In the genomic region with DNA sequence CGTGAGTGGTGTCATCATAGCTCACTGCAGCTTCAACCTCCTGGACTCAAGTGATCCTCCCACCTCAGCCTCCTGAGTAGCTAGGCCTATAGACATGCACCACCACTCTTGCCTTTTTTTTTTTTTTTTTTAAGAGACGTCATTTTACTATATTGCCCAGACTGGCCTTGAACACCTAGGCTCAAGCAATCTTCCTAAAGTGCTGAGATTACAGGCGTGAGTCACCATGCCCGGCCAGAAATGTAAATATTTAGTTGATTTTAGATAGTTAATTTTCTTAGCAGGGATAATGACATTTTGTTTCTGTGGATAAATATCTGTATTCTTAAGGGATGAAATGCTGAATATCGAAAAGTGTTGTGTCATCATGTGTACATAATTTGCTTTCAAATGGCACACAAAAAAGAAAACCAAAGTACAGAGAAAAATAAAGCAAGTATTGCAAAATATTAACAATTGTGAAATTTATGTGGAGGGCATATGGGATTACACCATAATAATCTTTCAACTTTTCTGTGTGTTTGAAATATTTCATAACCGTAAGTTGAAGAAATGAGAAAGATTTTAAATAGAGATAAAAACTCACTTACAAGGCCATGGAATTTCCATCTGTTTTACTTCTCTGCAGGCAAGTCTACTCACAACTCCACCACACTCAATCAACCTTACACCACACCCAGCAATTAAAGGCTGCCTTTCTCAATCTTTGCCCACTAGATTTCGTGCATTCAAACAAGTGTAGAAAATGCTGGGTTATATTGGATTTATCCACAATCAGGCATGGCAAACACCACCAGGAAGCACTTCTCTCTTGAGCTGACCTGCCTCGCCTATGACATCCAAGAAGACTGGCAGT, we compare ENCODE assay signal across 13 cellular contexts.
DNase-seq lines count a peak whose midpoint lies in the region; ATAC-seq and TF ChIP-seq lines count a peak whose summit lies in the region.
"Had no signal": no experiment of that assay in that cellular context is flagged by ENCODE, and none has a peak within 500 bp of the region (broad histone marks: within the 10 kb centered on the region; RNA-seq: fewer than 3 reads in every experiment).

No MANE protein-coding gene starts in this region.

- no peaks in the 10 kb centered on the region for H3K9me3 ChIP-seq in effector memory CD4-positive, alpha-beta T cell (ENCODE audit: control insufficient read depth, low read length)

- no peaks in the 10 kb centered on the region for H3K4me1 ChIP-seq in effector memory CD4-positive, alpha-beta T cell (ENCODE audit: control insufficient read depth, insufficient read depth, low read length, poor library complexity, severe bottlenecking)

- peaks cover under 1% of the 10 kb centered on the region for H3K27me3 ChIP-seq in effector memory CD4-positive, alpha-beta T cell (replicated peaks; ENCODE audit: control insufficient read depth, insufficient read depth, low read length, poor library complexity, severe bottlenecking)

- DNase-seq in GM04503 (ENCODE audit: low read depth): peak; percentile 42
- DNase-seq in OCI-M1 (lab: John Stamatoyannopoulos, UW): peak; percentile 53
- peak; percentile 33 for DNase-seq in epithelial cell of esophagus (ENCODE audit: low read depth)
- no peak for DNase-seq in omental fat pad (ENCODE audit: low spot score)
- DNase-seq in effector memory CD4-positive, alpha-beta T cell: no peak
- no peak for DNase-seq in substantia nigra (lab: John Stamatoyannopoulos, UW)
- DNase-seq: H9; head of caudate nucleus; stimulated activated CD4-positive, alpha-beta T cell treated with anti-CD3 and anti-CD28 coated beads, Interleukin-15, amount 100 ng/mL, for 24 hours; stimulated activated naive CD4-positive, alpha-beta T cell; SW 1271 had no signal

- peak; percentile 67 for ATAC-seq in omental fat pad (ENCODE audit: low FRiP score)
- ATAC-seq in GM18873 (IDR thresholded peaks at IDR 0.05; ENCODE audit: low FRiP score, unreplicated experiment): no peak
- no peak for ATAC-seq in GM18861 (IDR thresholded peaks at IDR 0.05; ENCODE audit: unreplicated experiment)

- H3K36me3 ChIP-seq in effector memory CD4-positive, alpha-beta T cell (ENCODE audit: control insufficient read depth, insufficient read depth, low read length): no peaks in the 10 kb centered on the region

- no peak overlapping the region for H3K4me3 ChIP-seq in epithelial cell of esophagus (ENCODE audit: low read length)
- no peak overlapping the region for H3K4me3 ChIP-seq in effector memory CD4-positive, alpha-beta T cell (ENCODE audit: insufficient read depth, low read depth, low read length, poor library complexity, severe bottlenecking)

- no peak overlapping the region for H3K27ac ChIP-seq in effector memory CD4-positive, alpha-beta T cell (ENCODE audit: insufficient read depth, low read length, poor library complexity, severe bottlenecking)
- H3K27ac ChIP-seq in substantia nigra (ENCODE audit: low read depth, low read length, poor library complexity, severe bottlenecking): no peak overlapping the region

- TF ChIP-seq CTCF in epithelial cell of esophagus (IDR thresholded peaks at IDR 0.05; ENCODE audit: insufficient read depth, low read depth, low read length, missing control alignments) (no peak), omental fat pad (IDR thresholded peaks at IDR 0.05) (no peak)

Comparison
In these comparisons a context has a peak if more than half of its experiments do, and no peak if none do; other contexts are left out.
1. DNase-seq: peak in GM04503 (single experiment), OCI-M1 (single experiment) and epithelial cell of esophagus (single experiment); none in omental fat pad (single experiment), effector memory CD4-positive, alpha-beta T cell (0 of 3) and substantia nigra (0 of 49).